ENCODE assay signal across 1 cellular context in genomic region chr17:79778504-79779087, GRCh38.
TF ChIP-seq lines count a peak whose summit lies in the region.

No MANE protein-coding gene starts in this region.

TF ChIP-seq in HepG2, 621 proteins besides CTCF, POLR2A, EP300 and RAD21 (continued from another document and continues in another):
- TF ChIP-seq DDIT3 (CRISPR knock-in tag; IDR thresholded peaks at IDR 0.05) (no peak), RBM39 (IDR thresholded peaks at IDR 0.05; ENCODE audit: low read depth, low read length, poor library complexity, severe bottlenecking) (peak; percentile 87), KDM4B (CRISPR knock-in tag; IDR thresholded peaks at IDR 0.05) (no peak), MTF1 (CRISPR knock-in tag; IDR thresholded peaks at IDR 0.05) (no peak), MED1 (CRISPR knock-in tag; IDR thresholded peaks at IDR 0.05) (no peak), RNF2 (conservative IDR thresholded peaks at IDR 0.05; ENCODE audit: low read depth) (no peak), ZNF280B (CRISPR knock-in tag; IDR thresholded peaks at IDR 0.05; ENCODE audit: borderline replicate concordance) (no peak), ZNF547 (CRISPR knock-in tag; IDR thresholded peaks at IDR 0.05) (no peak; the same call in 1 of the 2 replicates), REL (CRISPR knock-in tag; conservative IDR thresholded peaks at IDR 0.05) (0 out of 2 replicates have a peak, but pooled peaks have one; percentile 61), GLI4 (CRISPR knock-in tag; IDR thresholded peaks at IDR 0.05; ENCODE audit: borderline replicate concordance) (no peak), HOXA5 (CRISPR knock-in tag; IDR thresholded peaks at IDR 0.05) (0 out of 2 replicates have a peak, but pooled peaks have one; percentile 17), ZNF34 (CRISPR knock-in tag; IDR thresholded peaks at IDR 0.05; ENCODE audit: borderline replicate concordance) (no peak), MBD4 (IDR thresholded peaks at IDR 0.05; ENCODE audit: borderline replicate concordance, low read length) (no peak), ZNF513 (CRISPR knock-in tag; conservative IDR thresholded peaks at IDR 0.05) (no peak), ZNF101 (CRISPR knock-in tag; IDR thresholded peaks at IDR 0.05; ENCODE audit: borderline replicate concordance, low read depth) (no peak), NFE2 (CRISPR knock-in tag; IDR thresholded peaks at IDR 0.05) (no peak), ZNF263 (CRISPR knock-in tag; IDR thresholded peaks at IDR 0.05) (0 out of 2 replicates have a peak, but pooled peaks have one; percentile 8), ZBTB2 (CRISPR knock-in tag; IDR thresholded peaks at IDR 0.05; ENCODE audit: low read depth) (no peak), CHD4 (IDR thresholded peaks at IDR 0.05; ENCODE audit: borderline replicate concordance, low read length) (no peak), ZNF275 (CRISPR knock-in tag; IDR thresholded peaks at IDR 0.05; ENCODE audit: borderline replicate concordance) (no peak; the same call in 1 of the 2 replicates), SRSF1 (optimal IDR thresholded peaks at IDR 0.05; ENCODE audit: low read depth, low read length) (peak; percentile 12), CERS6 (CRISPR knock-in tag; IDR thresholded peaks at IDR 0.05) (no peak), ZNF761 (CRISPR knock-in tag; conservative IDR thresholded peaks at IDR 0.05) (no peak), HMG20B (CRISPR knock-in tag; conservative IDR thresholded peaks at IDR 0.05) (no peak), TEF (CRISPR knock-in tag; IDR thresholded peaks at IDR 0.05) (no peak), MATR3 (CRISPR knock-in tag; IDR thresholded peaks at IDR 0.05) (no peak), ZNF672 (CRISPR knock-in tag; IDR thresholded peaks at IDR 0.05) (no peak), ZNF558 (CRISPR knock-in tag; IDR thresholded peaks at IDR 0.05; ENCODE audit: borderline replicate concordance) (no peak; the same call in 1 of the 2 replicates), ZBTB39 (CRISPR knock-in tag; IDR thresholded peaks at IDR 0.05) (no peak), SOX6 (IDR thresholded peaks at IDR 0.05) (no peak), SOX6 (CRISPR knock-in tag; IDR thresholded peaks at IDR 0.05) (no peak), ZBTB49 (CRISPR knock-in tag; IDR thresholded peaks at IDR 0.05; ENCODE audit: borderline replicate concordance) (no peak), REXO4 (CRISPR knock-in tag; IDR thresholded peaks at IDR 0.05; ENCODE audit: borderline replicate concordance) (no peak), MXD3 (CRISPR knock-in tag; IDR thresholded peaks at IDR 0.05) (no peak), ZNF280D (CRISPR knock-in tag; IDR thresholded peaks at IDR 0.05) (no peak), ATF7-NPFF (CRISPR knock-in tag; IDR thresholded peaks at IDR 0.05; ENCODE audit: low read depth) (peak; percentile 68; the same call in 1 of the 2 replicates), ZNF766 (CRISPR knock-in tag; IDR thresholded peaks at IDR 0.05; ENCODE audit: borderline replicate concordance) (no peak), HHEX (CRISPR knock-in tag; IDR thresholded peaks at IDR 0.05) (no peak), SALL2 (CRISPR knock-in tag; IDR thresholded peaks at IDR 0.05) (peak; percentile 72; the same call in 1 of the 2 replicates), ZNF740 (CRISPR knock-in tag; IDR thresholded peaks at IDR 0.05) (no peak; the same call in 1 of the 2 replicates), PCBP1 (IDR thresholded peaks at IDR 0.05; ENCODE audit: borderline replicate concordance, low read depth, low read length) (no peak), DRAP1 (CRISPR knock-in tag; IDR thresholded peaks at IDR 0.05) (no peak), ZNF644 (CRISPR knock-in tag; IDR thresholded peaks at IDR 0.05; ENCODE audit: low read depth) (no peak)
